In genomic region chr14:24303988-24304387, GRCh38 we compare ENCODE assay signal across 21 cellular contexts. TPM values are rescaled to one million over a fixed set of nuclear protein-coding genes. Genes with fewer than 3 reads are reported as not detected.
DNase-seq lines count a peak whose midpoint lies in the region; ATAC-seq and TF ChIP-seq lines count a peak whose summit lies in the region.
"Had no signal": no experiment of that assay in that cellular context is flagged by ENCODE, and none has a peak within 500 bp of the region (broad histone marks: within the 10 kb centered on the region; RNA-seq: fewer than 3 reads in every experiment).

No MANE protein-coding gene starts in this region.

- intact Hi-C loops in right lobe of liver (cut with DNase I) = no loop called here

- H3K4me3 ChIP-seq in right lobe of liver (peak overlapping the region in 1 of 3 donors; percentile 2), neutrophil (ENCODE audit: low read depth in 1 of 2, low read length in 1 of 2) (no peak overlapping the region)
- H3K4me3 ChIP-seq: GM12878, GM23338 had no signal

- H3K27me3 Mint-ChIP-seq in endothelial cell (ENCODE audit: unreplicated experiment) = peaks cover 14% of the 10 kb centered on the region
- H3K27me3 Mint-ChIP-seq: CD4-positive, CD25-positive, alpha-beta regulatory T cell had no signal

- 85% methylated on average over 6 of the region's 11 CpGs for WGBS in right lobe of liver (ENCODE audit: insufficient coverage, low coverage, low lambda C conversion rate, missing lambda C conversion rate)

- peaks cover 39% of the 10 kb centered on the region for H3K36me3 Mint-ChIP-seq in endothelial cell (ENCODE audit: low read depth, unreplicated experiment)

- H3K27me3 ChIP-seq in right lobe of liver = no peaks in the 10 kb centered on the region
- H3K27me3 ChIP-seq in neutrophil = no peaks in the 10 kb centered on the region

- H3K27ac Mint-ChIP-seq in endothelial cell (ENCODE audit: unreplicated experiment) = no peak overlapping the region
- H3K27ac Mint-ChIP-seq: CD4-positive, CD25-positive, alpha-beta regulatory T cell; CD8-positive, alpha-beta T cell; GM23338; H9 had no signal

- no peaks in the 10 kb centered on the region for H3K9me3 Mint-ChIP-seq in endothelial cell (ENCODE audit: unreplicated experiment)
- H3K9me3 Mint-ChIP-seq: CD4-positive, CD25-positive, alpha-beta regulatory T cell; CD8-positive, alpha-beta T cell; H9 had no signal

- peaks cover 28% of the 10 kb centered on the region for H3K4me1 Mint-ChIP-seq in endothelial cell (ENCODE audit: unreplicated experiment)

- H3K27ac ChIP-seq in RWPE1 (peak overlapping the region; percentile 19), right lobe of liver (peak overlapping the region in 2 of 3 donors; percentile 65 to 77), neutrophil (peak overlapping the region; percentile 9)

- POLR2A ChIA-PET in RWPE1 (lab: Yijun Ruan, JAX; ENCODE audit: low non-redundant PET) = no interaction called here

- no peak for TF ChIP-seq CTCF in RWPE1 (conservative IDR thresholded peaks at IDR 0.05; ENCODE audit: low read depth)
- TF ChIP-seq CTCF in endothelial cell (IDR thresholded peaks at IDR 0.05; ENCODE audit: unreplicated experiment) = no peak
- no peak for TF ChIP-seq CTCF in right lobe of liver (IDR thresholded peaks at IDR 0.05)
- TF ChIP-seq CTCF in neutrophil (IDR thresholded peaks at IDR 0.05) = no peak

- peak overlapping the region; percentile 62 for H3K4me3 Mint-ChIP-seq in endothelial cell (ENCODE audit: unreplicated experiment)
- H3K4me3 Mint-ChIP-seq: CD8-positive, alpha-beta T cell; GM23338; H9 had no signal

- no peak for TF ChIP-seq POLR2A in right lobe of liver (IDR thresholded peaks at IDR 0.05)

- H3K9me3 ChIP-seq in right lobe of liver = no peaks in the 10 kb centered on the region
- no peaks in the 10 kb centered on the region for H3K9me3 ChIP-seq in neutrophil

- H3K4me1 ChIP-seq in right lobe of liver = peaks cover 0 to 66% (median 20%) of the 10 kb centered on the region in 4 donors
- H3K4me1 ChIP-seq in neutrophil (ENCODE audit: control insufficient read depth in 1 of 2, insufficient read depth in 1 of 2, low read depth in 1 of 2, low read length in 1 of 2) = peaks cover 32 to 41% of the 10 kb centered on the region in 2 experiments

- DNase-seq in RWPE1 (ENCODE audit: low spot score) = no peak
- DNase-seq in endothelial cell (ENCODE audit: low spot score) = no peak
- DNase-seq in right lobe of liver = no peak
- DNase-seq in stimulated activated CD4-positive, alpha-beta T cell treated with anti-CD3 and anti-CD28 coated beads, Interleukin-2, amount 100 ng/mL, for 48 hours = no peak
- DNase-seq in COR-L47 (lab: John Stamatoyannopoulos, UW) = no peak
- DNase-seq in NOMO-1 treated with dmso at 0.1 percent for 144 hours (lab: John Stamatoyannopoulos, UW; ENCODE audit: unreplicated experiment) = no peak
- DNase-seq: C1 segment of cervical spinal cord; CD4-positive, CD25-positive, alpha-beta regulatory T cell; CD8-positive, alpha-beta T cell; DMS 273 treated with DMSO at 0.1 percent for 48 hours; DMS79; EL; GDM1; H9 had no signal

- ATAC-seq in right lobe of liver = no peak
- ATAC-seq: CD8-positive, alpha-beta T cell; GM12878; GM23338; HCT116 had no signal

- CTCF ChIA-PET in RWPE1 (lab: Yijun Ruan, JAX) = no interaction called here

- peaks cover 4 to 50% (median 19%) of the 10 kb centered on the region in 4 donors for H3K36me3 ChIP-seq in right lobe of liver
- peaks cover 48% of the 10 kb centered on the region for H3K36me3 ChIP-seq in neutrophil

RNA-seq across cellular contexts. Expression of gene CIDEB, which starts 3.8 kb away (rescaled TPM):
- 0.82 TPM for total RNA-seq in endothelial cell (ENCODE audit: unreplicated experiment)
- total RNA-seq in right lobe of liver = 100 to 1,000 TPM; 118 to 219 (median 196) TPM
- total RNA-seq: A172, A673, H4, H9 had no signal

RNA-seq across cellular contexts. Expression of gene NOP9, which starts 4.3 kb away (rescaled TPM):
- total RNA-seq in endothelial cell (ENCODE audit: unreplicated experiment) (27.2 TPM), right lobe of liver (10 to 100 TPM in 4 of 6 experiments, 1 to 10 TPM in 2; 8.2 to 15.3 (median 11.4) TPM)

RNA-seq across cellular contexts. Expression of gene DHRS1, which starts 4.4 kb away (rescaled TPM):
- total RNA-seq in endothelial cell (ENCODE audit: unreplicated experiment) (17.7 TPM), right lobe of liver (10 to 100 TPM; 49.1 to 89.3 (median 60.1) TPM)

RNA-seq across cellular contexts. Expression of gene LTB4R2, which starts 6.0 kb away (rescaled TPM):
- total RNA-seq in endothelial cell (ENCODE audit: unreplicated experiment) = 13.3 TPM
- 1 to 10 TPM; 1.8 to 5.8 (median 3.5) TPM for total RNA-seq in right lobe of liver

RNA-seq across cellular contexts. Expression of gene LTB4R, which starts 7.3 kb away (rescaled TPM):
- 9.5 TPM for total RNA-seq in endothelial cell (ENCODE audit: unreplicated experiment)
- 1 to 10 TPM; 2.7 to 5.5 (median 3.9) TPM for total RNA-seq in right lobe of liver

Comparison
In these comparisons a context has a peak if more than half of its experiments do, and no peak if none do; other contexts are left out.
1. H3K27ac ChIP-seq: peak in every context shown above with its lines; median percentile 71 in right lobe of liver; 19 in RWPE1; 9 in neutrophil.
2. RNA of gene CIDEB, which starts 3.8 kb away (total RNA-seq): 118 to 219 TPM in right lobe of liver; 0.82 TPM in endothelial cell (single experiment); every median in the first group is over 10 times any median in the second.